ENCODE assay signal across 8 cellular contexts in the genomic region with DNA sequence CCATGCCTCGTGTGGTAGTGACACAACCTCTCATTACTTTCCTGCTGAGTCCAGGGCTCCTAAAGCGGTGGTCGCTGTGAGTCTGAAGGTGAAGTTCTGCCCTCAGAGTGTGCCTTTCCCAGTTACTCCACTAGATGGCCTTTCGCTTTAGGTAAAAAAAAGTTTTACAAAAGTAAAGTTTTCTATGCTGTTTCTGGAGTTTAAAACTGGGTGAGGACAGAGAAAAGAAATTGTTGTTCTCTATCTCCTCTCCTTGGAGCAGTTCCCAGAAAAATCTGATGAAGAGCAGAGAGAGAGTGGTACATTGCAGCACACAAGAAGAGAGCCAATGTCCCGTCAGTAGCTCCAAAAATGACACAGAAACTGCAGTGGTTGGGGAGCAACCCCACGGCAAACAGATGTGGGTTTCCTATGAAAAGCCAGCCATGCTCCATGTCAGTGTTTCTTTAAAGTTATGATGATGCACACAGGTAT.
DNase-seq lines count a peak whose midpoint lies in the region; ATAC-seq, FAIRE-seq and TF ChIP-seq lines count a peak whose summit lies in the region.

No MANE protein-coding gene starts in this region.

- no peak overlapping the region for H3K4me3 ChIP-seq in bronchial epithelial cell (ENCODE audit: low read depth, low read length)

- no peak overlapping the region for H3K27ac Mint-ChIP-seq in stimulated activated effector memory CD8-positive, alpha-beta T cell treated with anti-CD3 and anti-CD28 coated beads, Interleukin-12 subunit alpha, Interleukin-12 subunit beta, amount 100 ng/mL, for 72 hours

- H3K36me3 Mint-ChIP-seq in stimulated activated effector memory CD8-positive, alpha-beta T cell treated with anti-CD3 and anti-CD28 coated beads, Interleukin-12 subunit alpha, Interleukin-12 subunit beta, amount 100 ng/mL, for 72 hours: no peaks in the 10 kb centered on the region

- peak; percentile 74 for TF ChIP-seq CTCF in bronchial epithelial cell (IDR thresholded peaks at IDR 0.05; ENCODE audit: insufficient read depth, low read length, severe bottlenecking)

- H3K36me3 ChIP-seq in bronchial epithelial cell (ENCODE audit: control insufficient read depth, insufficient read depth, low read length): peaks cover 4% of the 10 kb centered on the region

- H3K9me3 Mint-ChIP-seq in stimulated activated effector memory CD8-positive, alpha-beta T cell treated with anti-CD3 and anti-CD28 coated beads, Interleukin-12 subunit alpha, Interleukin-12 subunit beta, amount 100 ng/mL, for 72 hours: no peaks in the 10 kb centered on the region

- no peak overlapping the region for H3K4me3 Mint-ChIP-seq in stimulated activated effector memory CD8-positive, alpha-beta T cell treated with anti-CD3 and anti-CD28 coated beads, Interleukin-12 subunit alpha, Interleukin-12 subunit beta, amount 100 ng/mL, for 72 hours

- peak; percentile 39 for DNase-seq in ELF-1 (ENCODE audit: low read depth, low spot score)
- DNase-seq in Kasumi-1 (lab: John Stamatoyannopoulos, UW): peak; percentile 84 to 94
- peak; percentile 27 for DNase-seq in bronchial epithelial cell (ENCODE audit: low read depth)
- DNase-seq in medulla oblongata (ENCODE audit: extremely low spot score): peak; percentile 27
- DNase-seq in stimulated activated effector memory CD8-positive, alpha-beta T cell treated with anti-CD3 and anti-CD28 coated beads, Interleukin-12 subunit alpha, Interleukin-12 subunit beta, amount 100 ng/mL, for 72 hours (ENCODE audit: low spot score in 2 of 2): no peak
- no peak for DNase-seq in mesenteric fat pad (ENCODE audit: low spot score)
- DNase-seq in activated CD4-positive, alpha-beta T cell treated with anti-CD3 and anti-CD28 coated beads, Interleukin-2, amount 50 U/mL, for 48 hours: no peak
- no peak for DNase-seq in NCI-H1048 (lab: John Stamatoyannopoulos, UW)

- H3K27me3 ChIP-seq in bronchial epithelial cell (ENCODE audit: control insufficient read depth, insufficient read depth, low read length): no peaks in the 10 kb centered on the region

- ATAC-seq in stimulated activated effector memory CD8-positive, alpha-beta T cell treated with anti-CD3 and anti-CD28 coated beads, Interleukin-12 subunit alpha, Interleukin-12 subunit beta, amount 100 ng/mL, for 72 hours: no peak

- H3K4me1 Mint-ChIP-seq in stimulated activated effector memory CD8-positive, alpha-beta T cell treated with anti-CD3 and anti-CD28 coated beads, Interleukin-12 subunit alpha, Interleukin-12 subunit beta, amount 100 ng/mL, for 72 hours: no peaks in the 10 kb centered on the region

- no peak for FAIRE-seq in bronchial epithelial cell (lab: Jason Lieb, UNC)

Comparison
In these comparisons a context has a peak if more than half of its experiments do, and no peak if none do; other contexts are left out.
1. DNase-seq: peak in ELF-1 (single experiment), Kasumi-1 (2 of 2), bronchial epithelial cell (single experiment) and medulla oblongata (single experiment); none in stimulated activated effector memory CD8-positive, alpha-beta T cell treated with anti-CD3 and anti-CD28 coated beads, Interleukin-12 subunit alpha, Interleukin-12 subunit beta, amount 100 ng/mL, for 72 hours (0 of 2), mesenteric fat pad (single experiment), activated CD4-positive, alpha-beta T cell treated with anti-CD3 and anti-CD28 coated beads, Interleukin-2, amount 50 U/mL, for 48 hours (0 of 2) and NCI-H1048 (single experiment).